12 cellular contexts compared by ENCODE assay signal in genomic region chr10:45358961-45359360, GRCh38. TPM values are rescaled to one million over a fixed set of nuclear protein-coding genes. Genes with fewer than 3 reads are reported as not detected.
DNase-seq lines count a peak whose midpoint lies in the region; ATAC-seq, FAIRE-seq and TF ChIP-seq lines count a peak whose summit lies in the region.
"Not testable (repeated sequence)": the region's sequence is repeated elsewhere in the genome, so short reads cannot be mapped to it uniquely, and the experiment has no call there.
"Had no signal": no experiment of that assay in that cellular context is flagged by ENCODE, and none has a peak within 500 bp of the region (broad histone marks: within the 10 kb centered on the region; RNA-seq: fewer than 3 reads in every experiment).

No MANE protein-coding gene starts in this region.

- H4K8ac ChIP-seq in H9 (replicated peaks; ENCODE audit: insufficient read length, low read depth, low read length): not testable (repeated sequence)

- H3K27me3 ChIP-seq in H9 (ENCODE audit: insufficient read depth, low read length); OCI-LY1 (ENCODE audit: insufficient read depth, low read length); K562 (ENCODE audit: control insufficient read depth in 2 of 2, insufficient read depth in 2 of 2, low read length in 2 of 2); iPS-15b (ENCODE audit: control insufficient read depth, insufficient read depth, low read length): not testable (repeated sequence)

- H4K91ac ChIP-seq in H9 (ENCODE audit: insufficient read length, low read depth, low read length): not testable (repeated sequence)

- H3K18ac ChIP-seq in H9 (ENCODE audit: insufficient read length, low read depth, low read length): not testable (repeated sequence)

- in situ Hi-C loops in K562 (cut with MboI): not testable (repeated sequence)

- not testable (repeated sequence) for H3K23me2 ChIP-seq in H9 (ENCODE audit: insufficient read length, low read depth, low read length, poor library complexity, severe bottlenecking)

- not testable (repeated sequence) for H2BK12ac ChIP-seq in H9 (ENCODE audit: insufficient read length, low read depth, low read length)

- DNase-seq in DMS53 (lab: John Stamatoyannopoulos, UW) (peak; percentile 72), H9 (peak; percentile 53), NCI-H510A treated with DMSO at 0.1 percent for 48 hours (lab: John Stamatoyannopoulos, UW) (peak; percentile 25)
- DNase-seq in K562 (ENCODE audit: extremely low read depth in 1 of 4, low spot score in 3 of 4); memory B cell (ENCODE audit: low spot score in 2 of 2): not testable (repeated sequence)

- not testable (repeated sequence) for TF ChIP-seq RAD21 in K562 (CRISPR knock-in tag; conservative IDR thresholded peaks at IDR 0.05 in 1 of 2, IDR thresholded peaks at IDR 0.05 in 1 of 2)

- not testable (repeated sequence) for H2BK120ac ChIP-seq in H9 (ENCODE audit: low read depth, low read length, poor library complexity, severe bottlenecking)

- not testable (repeated sequence) for H3K9me2 ChIP-seq in OCI-LY1 (ENCODE audit: low read depth, low read length)

- H3T11ph ChIP-seq in H9 (ENCODE audit: low read length): not testable (repeated sequence)

- not testable (repeated sequence) for H3K56ac ChIP-seq in H9 (ENCODE audit: insufficient read length, low read depth, low read length)

- H3K79me1 ChIP-seq in H9 (ENCODE audit: insufficient read depth, low read depth, low read length, poor library complexity, severe bottlenecking): not testable (repeated sequence)

- H3K14ac ChIP-seq in H9 (ENCODE audit: insufficient read depth, low read length): not testable (repeated sequence)

- not testable (repeated sequence) for H2AFZ ChIP-seq in H9 (ENCODE audit: low read length); OCI-LY1 (ENCODE audit: low read length)
- peak overlapping the region; percentile 70 for H2AFZ ChIP-seq in K562 (ENCODE audit: low read depth, low read length)

- TF ChIP-seq EP300 in K562 (IDR thresholded peaks at IDR 0.05; ENCODE audit: low read length): not testable (repeated sequence)

- intact Hi-C loops in K562 (cut with micrococcal nuclease): not testable (repeated sequence)

- H3K27ac Mint-ChIP-seq in H9: not testable (repeated sequence)
- H3K27ac Mint-ChIP-seq in memory B cell: peak overlapping the region; percentile 43

- not testable (repeated sequence) for H3K23ac ChIP-seq in H9 (ENCODE audit: insufficient read length, low read depth, low read length)

- no CpG with 5 or more reads among the region's 7 CpGs for WGBS in H9 (ENCODE audit: extremely low coverage, insufficient read length, low lambda C conversion rate)
- WGBS in K562 (ENCODE audit: insufficient coverage, low coverage, missing lambda C conversion rate): 22% methylated on average over 7 of the region's 7 CpGs

- H3K9ac ChIP-seq in H9 (ENCODE audit: extremely low read depth, insufficient read length, low read length); K562 (ENCODE audit: insufficient read depth in 1 of 2, low read depth in 2 of 2, low read length in 2 of 2); iPS-15b (ENCODE audit: low read depth, low read length): not testable (repeated sequence)
- peak overlapping the region; percentile 11; the same call in 1 of the 2 replicates for H3K9ac ChIP-seq in OCI-LY1 (ENCODE audit: low read length)

- not testable (repeated sequence) for H2AK5ac ChIP-seq in H9 (ENCODE audit: insufficient read length, low read length)

- not testable (repeated sequence) for H3K9me3 ChIP-seq in H9 (ENCODE audit: control insufficient read depth, low read depth, low read length); OCI-LY1 (ENCODE audit: low read length); K562 (replicated peaks; ENCODE audit: control insufficient read depth, insufficient read depth, low read depth, low read length); iPS-15b (ENCODE audit: control insufficient read depth, insufficient read depth, low read length)

- H3K36me3 ChIP-seq in OCI-LY1 (ENCODE audit: insufficient read depth, low read length): peaks cover 78% of the 10 kb centered on the region
- not testable (repeated sequence) for H3K36me3 ChIP-seq in K562 (ENCODE audit: control insufficient read depth, insufficient read depth, low read length); iPS-15b (ENCODE audit: control insufficient read depth, insufficient read depth, low read length)

- H4K5ac ChIP-seq in H9 (ENCODE audit: insufficient read length, low read depth, low read length): not testable (repeated sequence)

- H3F3A ChIP-seq in OCI-LY1 (ENCODE audit: insufficient read depth, low read length): not testable (repeated sequence)

- H3K9me1 ChIP-seq in K562 (ENCODE audit: control insufficient read depth, insufficient read depth, low read length): not testable (repeated sequence)

- not testable (repeated sequence) for FAIRE-seq in K562 (lab: Jason Lieb, UNC)

- not testable (repeated sequence) for H3K27ac ChIP-seq in H9 (ENCODE audit: insufficient read length, low read depth, low read length); K562 (ENCODE audit: extremely low read depth, low read depth, low read length)
- H3K27ac ChIP-seq in OCI-LY1 (ENCODE audit: low read depth, low read length, poor library complexity, severe bottlenecking): peak overlapping the region; percentile 73

- not testable (repeated sequence) for H2BK15ac ChIP-seq in H9 (ENCODE audit: low read depth, low read length)

- POLR2A ChIA-PET in K562 (lab: Yijun Ruan, JAX): interaction anchor here (1.3 kb wide), 1 partner anchor 20 kb away, joined by 5 read pairs; no protein-coding TSS in a partner anchor

- not testable (repeated sequence) for H4K20me1 ChIP-seq in H9 (ENCODE audit: control insufficient read depth, insufficient read depth, insufficient read length); OCI-LY1 (ENCODE audit: insufficient read depth, low read length); K562 (replicated peaks; ENCODE audit: control insufficient read depth, insufficient read depth, low read length)

- H2BK5ac ChIP-seq in H9 (ENCODE audit: insufficient read length, low read length): not testable (repeated sequence)

- TF ChIP-seq POLR2A in K562 (conservative IDR thresholded peaks at IDR 0.05): not testable (repeated sequence)

- peaks cover 33% of the 10 kb centered on the region for H3K27me3 Mint-ChIP-seq in H9 (ENCODE audit: low read depth)
- not testable (repeated sequence) for H3K27me3 Mint-ChIP-seq in memory B cell

- H3K36me3 Mint-ChIP-seq in H9 (ENCODE audit: insufficient read depth in 1 of 3, low read depth in 3 of 3): not testable (repeated sequence)
- peaks cover 13% of the 10 kb centered on the region for H3K36me3 Mint-ChIP-seq in memory B cell

- CTCF ChIA-PET in K562 (lab: Yijun Ruan, JAX; ENCODE audit: low intra/inter-chr PET ratio): not testable (repeated sequence)

- H3K4me3 ChIP-seq in OCI-LY1 (ENCODE audit: low read depth, low read length, poor library complexity, severe bottlenecking) (peak overlapping the region; percentile 22), iPS-15b (ENCODE audit: low read depth, low read length) (peak overlapping the region; percentile 22)
- H3K4me3 ChIP-seq in K562: not testable (repeated sequence)

- H3K4me2 ChIP-seq in H9 (ENCODE audit: insufficient read depth, insufficient read length, low read length): not testable (repeated sequence)
- H3K4me2 ChIP-seq in OCI-LY1 (ENCODE audit: low read length) (peak overlapping the region; percentile 42), K562 (ENCODE audit: insufficient read depth, low read length) (peak overlapping the region; percentile 12; the same call in 1 of the 2 replicates)

- not testable (repeated sequence) for H3K4me1 ChIP-seq in H9 (ENCODE audit: insufficient read depth, low read length); K562 (replicated peaks in 1 of 2; ENCODE audit: control insufficient read depth in 2 of 2, insufficient read depth in 2 of 2, low read length in 2 of 2); iPS-15b (ENCODE audit: control insufficient read depth, insufficient read depth, low read length)
- H3K4me1 ChIP-seq in OCI-LY1 (ENCODE audit: insufficient read depth, low read length, severe bottlenecking): peaks cover 69% of the 10 kb centered on the region

- not testable (repeated sequence) for H3K4ac ChIP-seq in H9 (ENCODE audit: low read depth, low read length)

- not testable (repeated sequence) for H3K4me3 Mint-ChIP-seq in H9, memory B cell

- not testable (repeated sequence) for H3K79me2 ChIP-seq in H9 (ENCODE audit: insufficient read depth, low read length); K562 (ENCODE audit: control insufficient read depth, insufficient read depth, low read length)
- H3K79me2 ChIP-seq in OCI-LY1 (ENCODE audit: insufficient read depth, low read length): peaks cover 59% of the 10 kb centered on the region

- not testable (repeated sequence) for H3K9me3 Mint-ChIP-seq in H9, memory B cell

- TF ChIP-seq CTCF in H9 (conservative IDR thresholded peaks at IDR 0.05); OCI-LY1 (IDR thresholded peaks at IDR 0.05; ENCODE audit: low read length); K562 (IDR thresholded peaks at IDR 0.05 in 2 of 3, conservative IDR thresholded peaks at IDR 0.05 in 1 of 3; ENCODE audit: insufficient read depth in 2 of 3, low read depth in 1 of 3, low read length in 3 of 3): not testable (repeated sequence)

- not testable (repeated sequence) for BruUV-seq in K562 (replicated peaks; lab: Mats Ljungman, UMichigan)

- peaks cover 26 to 29% of the 10 kb centered on the region in 2 experiments for H3K4me1 Mint-ChIP-seq in H9
- peaks cover 58% of the 10 kb centered on the region for H3K4me1 Mint-ChIP-seq in memory B cell

- ATAC-seq in K562; memory B cell (ENCODE audit: low read depth): not testable (repeated sequence)

- H2BK20ac ChIP-seq in H9 (ENCODE audit: low read depth, low read length, poor library complexity, severe bottlenecking): not testable (repeated sequence)

RNA-seq across cellular contexts. Expression of gene ALOX5, which starts 15.1 kb away (rescaled TPM):
- total RNA-seq in H9 (2021) (3.2 and 3.7 TPM in 2 replicates), K562 (2014; rRNA removed) (1.1 and 1.9 TPM in 2 replicates), K562 (2014; rRNA removed; fragmentation: Illumina TruSeq; extraction: Trizol) (0.51 and 0.73 TPM in 2 replicates), K562 (2015; rRNA removed; fragmentation: Illumina TruSeq; extraction: Trizol) (1.8 and 1.9 TPM in 2 replicates), K562 (2021) (0.92 and 2.0 TPM in 2 replicates)
- total RNA-seq in K562 (2011; cell fraction: chromatin; rRNA removed; ENCODE audit: low replicate concordance): 3.5 and 4.3 TPM in 2 replicates
- total RNA-seq in K562 (2011; cell fraction: nucleolus; rRNA removed): 2.2 and 3.8 TPM in 2 replicates
- total RNA-seq in K562 (2011; cell fraction: nucleoplasm; rRNA removed): 2.5 and 2.6 TPM in 2 replicates
- polyA plus RNA-seq in K562 (2011; rRNA removed) (0.74 and 6.5 TPM in 2 replicates), K562 (2014; fragmentation: Illumina TruSeq; extraction: Trizol) (1.4 and 1.5 TPM in 2 replicates), K562 (2014; fragmentation: Nextera tagmentation; extraction: Ambion mirVana) (under 1 TPM; 0.10 to 0.13 TPM), K562 (2014; rRNA removed) (1.6 and 2.4 TPM in 2 replicates)
- 0.61 and 3.8 TPM in 2 replicates for polyA plus RNA-seq in K562 (2011; cell fraction: cytosol; rRNA removed)
- polyA plus RNA-seq in K562 (2011; cell fraction: nucleus; rRNA removed): 10.6 and 47.2 TPM in 2 replicates
- 4.9 and 23.7 TPM in 2 replicates for polyA plus RNA-seq in K562 (2012)
- 0.46 and 3.2 TPM in 2 replicates for polyA minus RNA-seq in K562 (2011; rRNA and poly(A)+ RNA removed)
- polyA minus RNA-seq in K562 (2011; cell fraction: cytosol; rRNA and poly(A)+ RNA removed): 2.5 TPM in 1 of 2 replicates, not detected in the other
- polyA minus RNA-seq in K562 (2011; cell fraction: nucleus; rRNA and poly(A)+ RNA removed): 2.0 and 18.2 TPM in 2 replicates
- total RNA-seq: G401 had no signal

RNA-seq across cellular contexts. Expression of gene OR13A1, which starts 43.6 kb away (rescaled TPM):
- total RNA-seq in H9 (2021) (0.13 and 0.15 TPM in 2 replicates), K562 (2014; rRNA removed) (not detected in 2 replicates), K562 (2014; rRNA removed; fragmentation: Illumina TruSeq; extraction: Trizol) (not detected in 2 replicates), K562 (2015; rRNA removed; fragmentation: Illumina TruSeq; extraction: Trizol) (0.11 TPM in 1 of 2 replicates, not detected in the other), K562 (2021) (0.07 and 0.13 TPM in 2 replicates)
- not detected in 2 replicates for total RNA-seq in K562 (2011; cell fraction: chromatin; rRNA removed; ENCODE audit: low replicate concordance)
- not detected in 2 replicates for total RNA-seq in K562 (2011; cell fraction: nucleolus; rRNA removed)
- total RNA-seq in K562 (2011; cell fraction: nucleoplasm; rRNA removed): 0.22 TPM in 1 of 2 replicates, not detected in the other
- polyA plus RNA-seq in K562 (2011; rRNA removed) (0.06 and 0.08 TPM in 2 replicates), K562 (2014; fragmentation: Illumina TruSeq; extraction: Trizol) (0.06 TPM in 1 of 2 replicates, not detected in the other), K562 (2014; fragmentation: Nextera tagmentation; extraction: Ambion mirVana) (under 1 TPM; 0.03 to 0.10 TPM), K562 (2014; rRNA removed) (0.04 TPM in 1 of 2 replicates, not detected in the other)
- 0.01 and 0.19 TPM in 2 replicates for polyA plus RNA-seq in K562 (2011; cell fraction: cytosol; rRNA removed)
- polyA plus RNA-seq in K562 (2011; cell fraction: nucleus; rRNA removed): 0.17 and 0.20 TPM in 2 replicates
- polyA plus RNA-seq in K562 (2012): 0.12 and 0.17 TPM in 2 replicates
- not detected in 2 replicates for polyA minus RNA-seq in K562 (2011; rRNA and poly(A)+ RNA removed)
- polyA minus RNA-seq in K562 (2011; cell fraction: cytosol; rRNA and poly(A)+ RNA removed): not detected in 2 replicates
- 0.13 TPM in 1 of 2 replicates, not detected in the other for polyA minus RNA-seq in K562 (2011; cell fraction: nucleus; rRNA and poly(A)+ RNA removed)
- total RNA-seq: A172; CD8-positive, alpha-beta T cell; G401; H4; HT-29 had no signal
